ENCODE assay signal across 1 cellular context in the genomic region with DNA sequence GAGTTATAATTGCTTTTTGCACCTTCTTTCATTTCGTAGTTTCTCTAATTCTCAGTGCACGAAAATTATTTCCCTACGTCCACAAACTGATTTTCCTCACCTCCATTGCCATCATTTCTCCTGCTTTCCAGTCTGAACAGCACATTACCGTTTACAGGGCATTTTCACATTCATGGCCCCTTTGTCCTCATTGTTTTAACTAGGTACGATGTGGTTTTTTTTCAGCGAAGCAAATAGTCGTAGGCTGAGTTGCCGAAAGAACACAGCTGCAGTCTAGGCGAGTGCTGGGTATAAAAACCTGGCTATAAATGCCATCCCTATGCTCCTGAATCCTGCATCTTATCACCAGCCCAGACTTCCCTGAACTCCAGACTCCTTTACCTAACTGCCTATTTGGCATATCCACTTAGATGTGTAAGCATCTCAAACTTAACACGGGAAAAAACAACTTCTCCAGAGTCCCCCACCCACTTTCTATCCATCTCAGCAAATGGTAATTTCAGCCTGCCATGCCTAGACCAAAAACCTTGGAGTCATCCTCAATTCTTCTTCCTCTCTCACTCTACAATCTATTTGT.
TF ChIP-seq lines count a peak whose summit lies in the region.

No MANE protein-coding gene starts in this region.

TF ChIP-seq in IMR-90, 13 proteins besides CTCF, POLR2A, EP300 and RAD21 (continued from another document):
- TF ChIP-seq CHD1 (IDR thresholded peaks at IDR 0.05; ENCODE audit: low read depth, low read length) (no peak), FOS (IDR thresholded peaks at IDR 0.05; ENCODE audit: low read depth, low read length) (no peak), RCOR1 (IDR thresholded peaks at IDR 0.05; ENCODE audit: insufficient replicate concordance, low read length) (no peak), NFE2L2 (IDR thresholded peaks at IDR 0.05; ENCODE audit: low read depth, low read length) (no peak), MAZ (IDR thresholded peaks at IDR 0.05; ENCODE audit: borderline replicate concordance, low read depth, low read length) (no peak), BHLHE40 (IDR thresholded peaks at IDR 0.05; ENCODE audit: low read depth, low read length) (no peak), CEBPB (IDR thresholded peaks at IDR 0.05; ENCODE audit: low read depth, low read length) (no peak), MXI1 (IDR thresholded peaks at IDR 0.05; ENCODE audit: borderline replicate concordance, low read depth, low read length) (no peak), MAFK (IDR thresholded peaks at IDR 0.05; ENCODE audit: low read depth, low read length) (no peak)
- TF ChIP-seq, protein P1, sequence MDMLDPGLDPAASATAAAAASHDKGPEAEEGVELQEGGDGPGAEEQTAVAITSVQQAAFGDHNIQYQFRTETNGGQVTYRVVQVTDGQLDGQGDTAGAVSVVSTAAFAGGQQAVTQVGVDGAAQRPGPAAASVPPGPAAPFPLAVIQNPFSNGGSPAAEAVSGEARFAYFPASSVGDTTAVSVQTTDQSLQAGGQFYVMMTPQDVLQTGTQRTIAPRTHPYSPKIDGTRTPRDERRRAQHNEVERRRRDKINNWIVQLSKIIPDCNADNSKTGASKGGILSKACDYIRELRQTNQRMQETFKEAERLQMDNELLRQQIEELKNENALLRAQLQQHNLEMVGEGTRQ (IDR thresholded peaks at IDR 0.05; ENCODE audit: low read depth, low read length) = no peak
- TF ChIP-seq, protein P2, sequence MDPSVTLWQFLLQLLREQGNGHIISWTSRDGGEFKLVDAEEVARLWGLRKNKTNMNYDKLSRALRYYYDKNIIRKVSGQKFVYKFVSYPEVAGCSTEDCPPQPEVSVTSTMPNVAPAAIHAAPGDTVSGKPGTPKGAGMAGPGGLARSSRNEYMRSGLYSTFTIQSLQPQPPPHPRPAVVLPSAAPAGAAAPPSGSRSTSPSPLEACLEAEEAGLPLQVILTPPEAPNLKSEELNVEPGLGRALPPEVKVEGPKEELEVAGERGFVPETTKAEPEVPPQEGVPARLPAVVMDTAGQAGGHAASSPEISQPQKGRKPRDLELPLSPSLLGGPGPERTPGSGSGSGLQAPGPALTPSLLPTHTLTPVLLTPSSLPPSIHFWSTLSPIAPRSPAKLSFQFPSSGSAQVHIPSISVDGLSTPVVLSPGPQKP (IDR thresholded peaks at IDR 0.05; ENCODE audit: borderline replicate concordance, low read depth, low read length) = no peak
